Comparison of ENCODE assay signal across 17 cellular contexts in genomic region chr3:12253944-12254343, GRCh38. TPM values are rescaled to one million over a fixed set of nuclear protein-coding genes. Genes with fewer than 3 reads are reported as not detected.
DNase-seq lines count a peak whose midpoint lies in the region; ATAC-seq and TF ChIP-seq lines count a peak whose summit lies in the region.
"Had no signal": no experiment of that assay in that cellular context is flagged by ENCODE, and none has a peak within 500 bp of the region (broad histone marks: within the 10 kb centered on the region; RNA-seq: fewer than 3 reads in every experiment).

No MANE protein-coding gene starts in this region.

- intact Hi-C loops in Caco-2 (cut with micrococcal nuclease; ENCODE audit: unreplicated experiment) = loop anchor here (2.0 kb wide), 2 partner anchors 23 to 33 kb away; no protein-coding TSS in a partner anchor

- H3K27me3 ChIP-seq in Caco-2 (replicated peaks; ENCODE audit: control insufficient read depth, insufficient read depth, low read length) (no peaks in the 10 kb centered on the region), trophoblast cell (ENCODE audit: insufficient read depth, low read length) (no peaks in the 10 kb centered on the region), foreskin keratinocyte (peaks cover 20% of the 10 kb centered on the region)
- H3K27me3 ChIP-seq: BE2C, SJSA1 had no signal

- POLR2A ChIA-PET in Caco-2 (lab: Charles Lee) = no interaction called here
- POLR2A ChIA-PET in RWPE1 (lab: Yijun Ruan, JAX; ENCODE audit: low non-redundant PET) = no interaction called here

- peaks cover 5% of the 10 kb centered on the region for H3K79me1 ChIP-seq in trophoblast cell (ENCODE audit: low read length)

- H3K9me3 Mint-ChIP-seq in Caco-2 (ENCODE audit: unreplicated experiment) = peaks cover 19% of the 10 kb centered on the region

- H3K9ac ChIP-seq in trophoblast cell (ENCODE audit: low read length) = no peak overlapping the region

- H4K91ac ChIP-seq in trophoblast cell (ENCODE audit: low read depth, low read length) = no peak overlapping the region

- no peak overlapping the region for H3K4ac ChIP-seq in trophoblast cell (ENCODE audit: low read depth, low read length)

- H3K27me3 Mint-ChIP-seq in Caco-2 (ENCODE audit: insufficient read depth, unreplicated experiment) = no peaks in the 10 kb centered on the region

- no peak overlapping the region for H2BK5ac ChIP-seq in trophoblast cell (ENCODE audit: low read depth, low read length, poor library complexity)

- H2AFZ ChIP-seq in trophoblast cell (ENCODE audit: insufficient read depth, low read length, poor library complexity) = no peak overlapping the region

- H2AK5ac ChIP-seq in trophoblast cell (ENCODE audit: low read length) = no peak overlapping the region

- H3K27ac Mint-ChIP-seq in Caco-2 (ENCODE audit: unreplicated experiment) = peak overlapping the region; percentile 35
- H3K27ac Mint-ChIP-seq: CD8-positive, alpha-beta memory T cell had no signal

- no peaks in the 10 kb centered on the region for H3K36me3 Mint-ChIP-seq in Caco-2 (ENCODE audit: insufficient read depth, unreplicated experiment)

- H3K14ac ChIP-seq in trophoblast cell (ENCODE audit: low read length) = no peak overlapping the region

- BruUV-seq in Caco-2 (replicated peaks; lab: Mats Ljungman, UMichigan) = no TSS peak

- H3K27ac ChIP-seq in trophoblast cell (ENCODE audit: low read depth, low read length) (peak overlapping the region; percentile 91), foreskin keratinocyte (no peak overlapping the region), RWPE1 (no peak overlapping the region)
- H3K27ac ChIP-seq: SJSA1 had no signal

- ATAC-seq in foreskin keratinocyte = no peak

- H3K23ac ChIP-seq in trophoblast cell (ENCODE audit: low read length) = no peak overlapping the region

- H3K4me2 ChIP-seq in trophoblast cell (ENCODE audit: low read length) = no peak overlapping the region

- no peak overlapping the region for H3K18ac ChIP-seq in trophoblast cell (ENCODE audit: low read length)

- CTCF ChIA-PET in Caco-2 (lab: Charles Lee) = interaction anchor here (0.7 kb wide), 1 partner anchor 226 kb away, joined by 5 read pairs; no protein-coding TSS in a partner anchor
- CTCF ChIA-PET in RWPE1 (lab: Yijun Ruan, JAX) = interaction anchor here (0.5 kb wide), 1 partner anchor 1046 kb away, joined by 4 read pairs; no protein-coding TSS in a partner anchor

- no peak overlapping the region for H4K8ac ChIP-seq in trophoblast cell (ENCODE audit: low read depth, low read length)

- WGBS in trophoblast cell (ENCODE audit: extremely low coverage, insufficient coverage, insufficient read length) = no CpG with 5 or more reads among the region's 4 CpGs

- H3K36me3 ChIP-seq in Caco-2 (ENCODE audit: control insufficient read depth, insufficient read depth, low read length) = no peaks in the 10 kb centered on the region
- H3K36me3 ChIP-seq in trophoblast cell (ENCODE audit: control insufficient read depth in 1 of 2, insufficient read depth in 2 of 2, low read length in 2 of 2) = no peaks in the 10 kb centered on the region
- H3K36me3 ChIP-seq: BE2C, SJSA1 had no signal

- no peak overlapping the region for H4K12ac ChIP-seq in trophoblast cell (ENCODE audit: low read depth, low read length)

- H3K4me1 ChIP-seq in Caco-2 (peaks cover 28% of the 10 kb centered on the region), trophoblast cell (ENCODE audit: control insufficient read depth in 1 of 2, insufficient read depth in 2 of 2, low read length in 2 of 2) (peaks cover 3 to 8% of the 10 kb centered on the region in 2 experiments), foreskin keratinocyte (no peaks in the 10 kb centered on the region)
- H3K4me1 ChIP-seq: BE2C, SJSA1 had no signal

- no peak for DNase-seq in Caco-2
- DNase-seq in NB4 (ENCODE audit: low read depth) = peak; percentile 31
- peak; percentile 18 for DNase-seq in fibroblast of pulmonary artery (ENCODE audit: low read depth)
- DNase-seq in trophoblast cell = no peak
- no peak for DNase-seq in foreskin keratinocyte
- DNase-seq in RWPE1 (ENCODE audit: low spot score) = no peak
- DNase-seq in mucosa of gallbladder (ENCODE audit: low spot score) = no peak
- DNase-seq: BE2C; CD8-positive, alpha-beta memory T cell; DMS 273 treated with DMSO at 0.1 percent for 48 hours; H7; NCI-H1092; NCI-H1694; NCI-H446; NCI-H774; SW 1271 had no signal

- H3K9me3 ChIP-seq in Caco-2 (peaks cover 11% of the 10 kb centered on the region), trophoblast cell (ENCODE audit: insufficient read depth, low read depth, low read length) (no peaks in the 10 kb centered on the region)
- H3K9me3 ChIP-seq: BE2C, SJSA1 had no signal

- H3K4me1 Mint-ChIP-seq in Caco-2 (ENCODE audit: low read depth, unreplicated experiment) = peaks cover 37% of the 10 kb centered on the region
- H3K4me1 Mint-ChIP-seq: CD8-positive, alpha-beta memory T cell had no signal

- TF ChIP-seq POLR2A in NB4 (IDR thresholded peaks at IDR 0.05; ENCODE audit: extremely low read depth, insufficient read length) = no peak

- H3K4me3 Mint-ChIP-seq in Caco-2 (ENCODE audit: unreplicated experiment) = peak overlapping the region; percentile 15
- H3K4me3 Mint-ChIP-seq: CD8-positive, alpha-beta memory T cell had no signal

- no peaks in the 10 kb centered on the region for H3K79me2 ChIP-seq in trophoblast cell (ENCODE audit: control insufficient read depth, insufficient read depth, low read length, poor library complexity)

- H2BK12ac ChIP-seq in trophoblast cell (ENCODE audit: low read length) = no peak overlapping the region

- no peak overlapping the region for H2BK120ac ChIP-seq in trophoblast cell (ENCODE audit: insufficient read depth, low read length, poor library complexity)

- TF ChIP-seq CTCF in Caco-2 (IDR thresholded peaks at IDR 0.05; ENCODE audit: insufficient read depth in 1 of 2, low read depth in 1 of 2, low read length in 1 of 2, severe bottlenecking in 1 of 2, unreplicated experiment in 1 of 2) (no peak), NB4 (IDR thresholded peaks at IDR 0.05; ENCODE audit: low read depth, low read length) (no peak), fibroblast of pulmonary artery (IDR thresholded peaks at IDR 0.05; ENCODE audit: low read length, missing control alignments) (no peak), foreskin keratinocyte (conservative IDR thresholded peaks at IDR 0.05) (no peak), RWPE1 (conservative IDR thresholded peaks at IDR 0.05; ENCODE audit: low read depth) (no peak)

- no peak overlapping the region for H3K4me3 ChIP-seq in Caco-2 (ENCODE audit: low read depth, low read length)
- H3K4me3 ChIP-seq in NB4 (ENCODE audit: low read depth, low read length) = no peak overlapping the region
- H3K4me3 ChIP-seq in fibroblast of pulmonary artery (replicated peaks; ENCODE audit: low read depth, low read length) = no peak overlapping the region
- no peak overlapping the region for H3K4me3 ChIP-seq in trophoblast cell (ENCODE audit: low read depth, low read length)
- H3K4me3 ChIP-seq: SJSA1 had no signal

RNA-seq across cellular contexts. Expression of gene PPARG, which starts 34.9 kb away (rescaled TPM):
- total RNA-seq in Caco-2 (2022) = 15.6 and 22.1 TPM in 2 replicates
- 57.7 and 61.1 TPM in 2 replicates for polyA plus RNA-seq in trophoblast cell (2013)
- 0.63 and 0.71 TPM in 2 replicates for total RNA-seq in foreskin keratinocyte
- polyA plus RNA-seq in foreskin keratinocyte = 0.31 and 0.49 TPM in 2 replicates
- 13.0 TPM for total RNA-seq in mucosa of gallbladder
- polyA plus RNA-seq: CD8-positive, alpha-beta memory T cell had no signal

Comparison
In these comparisons a context has a peak if more than half of its experiments do, and no peak if none do; other contexts are left out.
1. DNase-seq: peak in NB4 (single experiment) and fibroblast of pulmonary artery (single experiment); none in Caco-2 (0 of 2), trophoblast cell (0 of 2), foreskin keratinocyte (0 of 2), RWPE1 (single experiment) and mucosa of gallbladder (single experiment).